Comparison of ENCODE assay signal across 9 cellular contexts in genomic region chr3:124619887-124620599, GRCh38.
DNase-seq lines count a peak whose midpoint lies in the region; ATAC-seq, FAIRE-seq and TF ChIP-seq lines count a peak whose summit lies in the region.
"Had no signal": no experiment of that assay in that cellular context is flagged by ENCODE, and none has a peak within 500 bp of the region (broad histone marks: within the 10 kb centered on the region; RNA-seq: fewer than 3 reads in every experiment).

No MANE protein-coding gene starts in this region.

- peak overlapping the region; percentile 69 for H3K27ac ChIP-seq in CD4-positive, CD25-positive, alpha-beta regulatory T cell (ENCODE audit: insufficient read depth, low read length, poor library complexity, severe bottlenecking)
- H3K27ac ChIP-seq in HepG2 (ENCODE audit: extremely low read length, insufficient read depth, low read length), result peak overlapping the region; percentile 95
- no peak overlapping the region for H3K27ac ChIP-seq in tibial nerve

- peak overlapping the region; percentile 74 for H3K4me3 ChIP-seq in CD4-positive, CD25-positive, alpha-beta regulatory T cell (ENCODE audit: low read depth, low read length)
- peak overlapping the region; percentile 8 to 48 (median 25) for H3K4me3 ChIP-seq in HepG2 (replicated peaks in 1 of 3; ENCODE audit: insufficient read depth in 1 of 3, low read depth in 2 of 3, low read length in 3 of 3)
- no peak overlapping the region for H3K4me3 ChIP-seq in tibial nerve

- 3% methylated on average over 4 of the region's 4 CpGs for WGBS in HepG2 (ENCODE audit: low lambda C conversion rate)
- WGBS in tibial nerve, 2 donors, result 74 to 75% methylated on average over 4 of the region's 4 CpGs

- in situ Hi-C loops in HepG2 (cut with HindIII; ENCODE audit: extremely low pct_ligation_motif_present, low pct_unique_long_range_greater_than_20kb), result loop anchor here (5.0 kb wide), 1 partner anchor 33 kb away; no protein-coding TSS in a partner anchor

- peak overlapping the region; percentile 79 to 90 (median 81) for H3K27ac Mint-ChIP-seq in CD4-positive, CD25-positive, alpha-beta regulatory T cell

- no peaks in the 10 kb centered on the region for H3K9me3 Mint-ChIP-seq in CD4-positive, CD25-positive, alpha-beta regulatory T cell
- H3K9me3 Mint-ChIP-seq: naive B cell had no signal

- peak; percentile 35 to 41 for ATAC-seq in CD4-positive, CD25-positive, alpha-beta regulatory T cell (ENCODE audit: low read depth in 2 of 2)
- ATAC-seq in GM19463 (IDR thresholded peaks at IDR 0.05; ENCODE audit: unreplicated experiment) (peak; percentile 55), HepG2 (peak; percentile 67), GM21825 (IDR thresholded peaks at IDR 0.05; ENCODE audit: unreplicated experiment) (no peak)

- no peaks in the 10 kb centered on the region for H4K20me1 ChIP-seq in HepG2 (ENCODE audit: insufficient read depth, low read length)

- H3K36me3 Mint-ChIP-seq in CD4-positive, CD25-positive, alpha-beta regulatory T cell, result no peaks in the 10 kb centered on the region
- H3K36me3 Mint-ChIP-seq: naive B cell had no signal

- POLR2A ChIA-PET in HepG2 (lab: Yijun Ruan, JAX), result interaction anchor here (0.8 to 6.5 kb wide), 9 partner anchors 9 to 281 kb away, joined by 3 to 114 read pairs (median 6); no protein-coding TSS in a partner anchor

- H3K4me1 Mint-ChIP-seq in CD4-positive, CD25-positive, alpha-beta regulatory T cell, result peaks cover 16 to 65% (median 49%) of the 10 kb centered on the region in 4 donors

- no peak for TF ChIP-seq CTCF in HepG2 (CRISPR knock-in tag; IDR thresholded peaks at IDR 0.05)
- no peak for TF ChIP-seq CTCF in tibial nerve (IDR thresholded peaks at IDR 0.05)

- TF ChIP-seq RAD21 in HepG2 (CRISPR knock-in tag; IDR thresholded peaks at IDR 0.05), result no peak

- H3K4me3 Mint-ChIP-seq in CD4-positive, CD25-positive, alpha-beta regulatory T cell, result peak overlapping the region; percentile 65 to 92 (median 80)

- intact Hi-C loops in HepG2 (cut with micrococcal nuclease; ENCODE audit: unreplicated experiment), result loop anchor here (1.0 to 2.0 kb wide), 3 partner anchors 15 to 79 kb away; no protein-coding TSS in a partner anchor

- TF ChIP-seq POLR2A in HepG2 (IDR thresholded peaks at IDR 0.05; ENCODE audit: insufficient read depth in 1 of 2, low read depth in 2 of 2, low read length in 2 of 2), result no peak
- no peak for TF ChIP-seq POLR2A in tibial nerve (IDR thresholded peaks at IDR 0.05)

- peak overlapping the region; percentile 73 for H3K9ac ChIP-seq in HepG2 (ENCODE audit: insufficient read depth, low read depth, low read length)

- peak; percentile 4 for FAIRE-seq in HepG2 (lab: Jason Lieb, UNC)

- BruUV-seq in HepG2 (replicated peaks; lab: Mats Ljungman, UMichigan), result TSS peak; percentile 82

- peaks cover under 1% of the 10 kb centered on the region for H3K27me3 Mint-ChIP-seq in CD4-positive, CD25-positive, alpha-beta regulatory T cell
- H3K27me3 Mint-ChIP-seq: naive B cell had no signal

- H3K4me1 ChIP-seq in CD4-positive, CD25-positive, alpha-beta regulatory T cell (ENCODE audit: control insufficient read depth, insufficient read depth, low read length, poor library complexity, severe bottlenecking), result peaks cover 25% of the 10 kb centered on the region
- H3K4me1 ChIP-seq in HepG2 (ENCODE audit: insufficient read depth, low read length) (peaks cover 85% of the 10 kb centered on the region), tibial nerve (no peaks in the 10 kb centered on the region)

- no peak overlapping the region for H2AFZ ChIP-seq in HepG2 (ENCODE audit: low read length)

- H3K4me2 ChIP-seq in HepG2 (ENCODE audit: low read depth, low read length), result peak overlapping the region; percentile 79

- no peaks in the 10 kb centered on the region for H3K27me3 ChIP-seq in CD4-positive, CD25-positive, alpha-beta regulatory T cell (ENCODE audit: control insufficient read depth, insufficient read depth, low read length)
- no peaks in the 10 kb centered on the region for H3K27me3 ChIP-seq in HepG2 (ENCODE audit: control insufficient read depth in 1 of 2, insufficient read depth in 2 of 2, low read length in 2 of 2)
- no peaks in the 10 kb centered on the region for H3K27me3 ChIP-seq in tibial nerve

- no peaks in the 10 kb centered on the region for H3K36me3 ChIP-seq in CD4-positive, CD25-positive, alpha-beta regulatory T cell (ENCODE audit: control insufficient read depth, insufficient read depth, low read length)
- no peaks in the 10 kb centered on the region for H3K36me3 ChIP-seq in HepG2 (replicated peaks in 1 of 2; ENCODE audit: control insufficient read depth in 1 of 2, insufficient read depth in 2 of 2, low read length in 2 of 2)
- no peaks in the 10 kb centered on the region for H3K36me3 ChIP-seq in tibial nerve

- peaks cover 38% of the 10 kb centered on the region for H3K79me2 ChIP-seq in HepG2 (ENCODE audit: insufficient read depth, low read length)

- no peaks in the 10 kb centered on the region for H3K9me3 ChIP-seq in CD4-positive, CD25-positive, alpha-beta regulatory T cell (ENCODE audit: control insufficient read depth in 2 of 2, low read length in 2 of 2)
- H3K9me3 ChIP-seq in HepG2 (ENCODE audit: low read length) (no peaks in the 10 kb centered on the region), tibial nerve (no peaks in the 10 kb centered on the region)

- peak in 2 of 3 donors; percentile 15 to 60 for DNase-seq in CD4-positive, CD25-positive, alpha-beta regulatory T cell
- peak; percentile 9 for DNase-seq in RPMI7951 (ENCODE audit: low read depth)
- DNase-seq in HepG2 (ENCODE audit: low spot score), result peak; percentile 77
- DNase-seq in tibial nerve (ENCODE audit: low spot score in 2 of 2), result no peak
- no peak for DNase-seq in stimulated activated CD4-positive, alpha-beta T cell treated with anti-CD3 and anti-CD28 coated beads, Interleukin-2, amount 100 ng/mL, for 48 hours
- DNase-seq in germinal center (ENCODE audit: low spot score), result no peak
- DNase-seq: naive B cell had no signal

- CTCF ChIA-PET in HepG2 (lab: Yijun Ruan, JAX; ENCODE audit: low intra/inter-chr PET ratio, low total read pairs), result no interaction called here

- no peak for TF ChIP-seq EP300 in HepG2 (IDR thresholded peaks at IDR 0.05; ENCODE audit: low read depth in 2 of 2, low read length in 2 of 2)
- TF ChIP-seq EP300 in HepG2 (CRISPR knock-in tag; IDR thresholded peaks at IDR 0.05; ENCODE audit: borderline replicate concordance), result no peak
- TF ChIP-seq EP300 in tibial nerve (IDR thresholded peaks at IDR 0.05), result no peak

TF ChIP-seq in HepG2, 621 proteins besides CTCF, POLR2A, EP300 and RAD21 (continues in another document):
- TF ChIP-seq ZSCAN31 (CRISPR knock-in tag; IDR thresholded peaks at IDR 0.05; ENCODE audit: low read depth) (no peak), ZNF33B (CRISPR knock-in tag; IDR thresholded peaks at IDR 0.05) (no peak), ZNF512B (CRISPR knock-in tag; IDR thresholded peaks at IDR 0.05; ENCODE audit: borderline replicate concordance) (no peak), MIER2 (CRISPR knock-in tag; IDR thresholded peaks at IDR 0.05) (no peak), SIN3A (IDR thresholded peaks at IDR 0.05; ENCODE audit: borderline replicate concordance, low read depth, low read length) (no peak), CHD4 (IDR thresholded peaks at IDR 0.05; ENCODE audit: borderline replicate concordance, low read length) (peak; percentile 87; the same call in 1 of the 2 replicates), ZNF547 (CRISPR knock-in tag; IDR thresholded peaks at IDR 0.05) (0 out of 2 replicates have a peak, but pooled peaks have one; percentile 1), ZFYVE20 (CRISPR knock-in tag; IDR thresholded peaks at IDR 0.05; ENCODE audit: borderline replicate concordance, low read depth) (no peak), GMEB2 (CRISPR knock-in tag; IDR thresholded peaks at IDR 0.05; ENCODE audit: low read depth) (no peak), NFYB (CRISPR knock-in tag; IDR thresholded peaks at IDR 0.05) (no peak), ZNF501 (CRISPR knock-in tag; IDR thresholded peaks at IDR 0.05) (no peak), HDAC2 (CRISPR knock-in tag; IDR thresholded peaks at IDR 0.05) (no peak), HNF4A (CRISPR knock-in tag; IDR thresholded peaks at IDR 0.05) (peak; percentile 51), HCFC1 (IDR thresholded peaks at IDR 0.05; ENCODE audit: low read depth, low read length) (no peak), ZNF780A (CRISPR knock-in tag; IDR thresholded peaks at IDR 0.05) (no peak), RARA (CRISPR knock-in tag; IDR thresholded peaks at IDR 0.05) (peak; percentile 60), PITX1 (CRISPR knock-in tag; IDR thresholded peaks at IDR 0.05) (no peak), ZNF160 (CRISPR knock-in tag; IDR thresholded peaks at IDR 0.05) (peak; percentile 97)

Comparison
In these comparisons a context has a peak if more than half of its experiments do, and no peak if none do; other contexts are left out.
1. DNase-seq: peak in CD4-positive, CD25-positive, alpha-beta regulatory T cell (2 of 3), RPMI7951 (single experiment) and HepG2 (single experiment); none in tibial nerve (0 of 2), stimulated activated CD4-positive, alpha-beta T cell treated with anti-CD3 and anti-CD28 coated beads, Interleukin-2, amount 100 ng/mL, for 48 hours (0 of 2) and germinal center (single experiment).
2. H3K27ac ChIP-seq: peak in CD4-positive, CD25-positive, alpha-beta regulatory T cell (single experiment) and HepG2 (single experiment); none in tibial nerve (0 of 4).
3. H3K4me3 ChIP-seq: peak in CD4-positive, CD25-positive, alpha-beta regulatory T cell (single experiment) and HepG2 (3 of 3); none in tibial nerve (0 of 4).